34 cellular contexts compared by ENCODE assay signal in the genomic region with DNA sequence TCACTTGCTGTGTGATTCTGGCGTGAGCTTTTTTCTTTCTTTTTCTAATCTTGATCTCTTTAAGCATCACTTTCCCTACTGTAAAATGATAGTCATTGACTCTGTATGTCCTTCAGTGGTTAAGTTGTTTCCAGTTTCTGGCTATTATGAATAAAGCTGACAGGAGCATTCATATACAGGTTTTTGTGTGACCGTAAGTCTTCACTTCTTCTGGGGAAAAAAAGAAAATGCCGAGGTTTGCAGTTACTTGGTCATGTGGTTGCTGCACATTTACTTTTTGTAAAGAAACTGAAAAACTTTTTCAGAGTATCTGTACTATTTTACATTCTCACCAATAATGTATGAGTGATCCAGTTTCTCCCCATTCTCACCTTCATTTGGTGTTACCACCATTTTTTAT.
"Had no signal": no experiment of that assay in that cellular context is flagged by ENCODE, and none has a peak within 500 bp of the region (broad histone marks: within the 10 kb centered on the region; RNA-seq: fewer than 3 reads in every experiment).

No MANE protein-coding gene starts in this region.

- H3K27ac ChIP-seq: ascending aorta, cardiac muscle cell, VCaP had no signal

- H3K4me3 ChIP-seq: ascending aorta, cardiac muscle cell had no signal

- H3K36me3 ChIP-seq: ascending aorta, cardiac muscle cell had no signal

- H3K27me3 Mint-ChIP-seq: activated B cell treated with CpG ODN at 0.5 μM for 24 hours; activated CD4-positive, alpha-beta memory T cell treated with anti-CD3 and anti-CD28 coated beads for 36 hours; activated CD8-positive, alpha-beta T cell treated with anti-CD3 and anti-CD28 coated beads for 36 hours; activated naive CD4-positive, alpha-beta T cell treated with anti-CD3 and anti-CD28 coated beads, Interleukin-2, amount 10 ng/mL, durations not matched to agents 7 days and 5 days; activated naive CD4-positive, alpha-beta T cell treated with anti-CD3 and anti-CD28 coated beads, Interleukin-2, amount 50 U/mL, for 24 hours; activated naive CD8-positive, alpha-beta T cell; activated naive CD8-positive, alpha-beta T cell treated with anti-CD3 and anti-CD28 coated beads, Interleukin-2, amount 10 ng/mL, durations not matched to agents 7 days and 5 days; activated naive CD8-positive, alpha-beta T cell treated with anti-CD3 and anti-CD28 coated beads, Interleukin-2, amount 50 U/mL, for 24 hours; activated T-cell treated with anti-CD3 and anti-CD28 coated beads, Interleukin-2, amount 50 U/mL, for 24 hours; brain; central memory CD8-positive, alpha-beta T cell had no signal

- H3K9me3 Mint-ChIP-seq: activated B cell treated with CpG ODN at 0.5 μM for 24 hours; activated CD4-positive, alpha-beta memory T cell treated with anti-CD3 and anti-CD28 coated beads for 36 hours; activated CD8-positive, alpha-beta T cell treated with anti-CD3 and anti-CD28 coated beads for 36 hours; activated naive CD4-positive, alpha-beta T cell treated with anti-CD3 and anti-CD28 coated beads, Interleukin-2, amount 10 ng/mL, durations not matched to agents 7 days and 5 days; activated T-cell treated with anti-CD3 and anti-CD28 coated beads, Interleukin-2, amount 50 U/mL, for 24 hours; activated T-helper 2 cell treated with anti-CD3 and anti-CD28 coated beads, Interferon-gamma antibody, Interleukin-2, Interleukin-4, amounts not matched to agents 10 μg/mL and 5 μg/mL and 100 μg/mL, durations not matched to agents 14 hours and 24 hours and 36 hours; brain; central memory CD8-positive, alpha-beta T cell; T-helper 2 cell treated with Interferon-gamma antibody and Interleukin-4, amounts not matched to agents 5 μg/mL and 100 μg/mL, for 36 hours had no signal

- H3K4me1 ChIP-seq: ascending aorta had no signal

- ATAC-seq: activated CD8-positive, alpha-beta T cell treated with anti-CD3 and anti-CD28 coated beads for 36 hours; activated naive CD8-positive, alpha-beta T cell treated with anti-CD3 and anti-CD28 coated beads, Interleukin-2, amount 50 U/mL, for 24 hours had no signal

- DNase-seq: activated B cell treated with CpG ODN at 0.5 μM for 24 hours; activated CD4-positive, alpha-beta memory T cell treated with anti-CD3 and anti-CD28 coated beads for 36 hours; activated CD4-positive, alpha-beta T cell treated with anti-CD3 and anti-CD28 coated beads for 4 hours; activated CD4-positive, alpha-beta T cell treated with anti-CD3 and anti-CD28 coated beads, Interleukin-2, amount 10 ng/mL, durations not matched to agents 24 days and 14 days; activated CD4-positive, alpha-beta T cell treated with anti-CD3 and anti-CD28 coated beads, Interleukin-2, amount 50 U/mL, for 1 hour; activated CD4-positive, alpha-beta T cell treated with anti-CD3 and anti-CD28 coated beads, Interleukin-2, amount 50 U/mL, for 4 hours; activated CD4-positive, CD25-positive, alpha-beta regulatory T cell treated with anti-CD3 and anti-CD28 coated beads, Interleukin-2, amount 50 U/mL, for 72 hours; activated CD8-positive, alpha-beta memory T cell treated with anti-CD3 and anti-CD28 coated beads, Interleukin-2, amount 50 U/mL, for 48 hours; activated CD8-positive, alpha-beta T cell treated with anti-CD3 and anti-CD28 coated beads for 36 hours; activated effector memory CD4-positive, alpha-beta T cell treated with Interleukin-2 at 50 U/mL for 16 hours; activated gamma-delta T cell; activated naive CD4-positive, alpha-beta T cell treated with anti-CD3 and anti-CD28 coated beads, Interleukin-2, amount 10 ng/mL, durations not matched to agents 7 days and 5 days; activated naive CD4-positive, alpha-beta T cell treated with Interleukin-2 at 50 U/mL for 16 hours; activated naive CD8-positive, alpha-beta T cell treated with anti-CD3 and anti-CD28 coated beads, Interleukin-2, amount 10 ng/mL, durations not matched to agents 7 days and 5 days; activated naive CD8-positive, alpha-beta T cell treated with anti-CD3 and anti-CD28 coated beads, Interleukin-2, amount 50 U/mL, for 24 hours; activated T-cell treated with anti-CD3 and anti-CD28 coated beads, Interleukin-2, amount 50 U/mL, for 24 hours; activated T-cell treated with anti-CD3 and anti-CD28 coated beads, Interleukin-2, amount 50 U/mL, for 48 hours; amygdala; anterior cingulate cortex; caudate nucleus; cerebellar nuclear complex; T-helper 2 cell; T-helper 9 cell had no signal

- H3K9me3 ChIP-seq: ascending aorta had no signal

- H3K36me3 Mint-ChIP-seq: activated CD4-positive, alpha-beta memory T cell treated with anti-CD3 and anti-CD28 coated beads for 36 hours; activated naive CD4-positive, alpha-beta T cell treated with anti-CD3 and anti-CD28 coated beads, Interleukin-2, amount 10 ng/mL, durations not matched to agents 7 days and 5 days; activated naive CD4-positive, alpha-beta T cell treated with anti-CD3 and anti-CD28 coated beads, Interleukin-2, amount 50 U/mL, for 24 hours; activated naive CD8-positive, alpha-beta T cell; activated naive CD8-positive, alpha-beta T cell treated with anti-CD3 and anti-CD28 coated beads, Interleukin-2, amount 10 ng/mL, durations not matched to agents 7 days and 5 days; brain had no signal

- H3K27me3 ChIP-seq: ascending aorta, cardiac muscle cell had no signal

- H3K27ac Mint-ChIP-seq: activated B cell treated with CpG ODN at 0.5 μM for 24 hours; activated CD4-positive, alpha-beta memory T cell treated with anti-CD3 and anti-CD28 coated beads for 36 hours; activated CD4-positive, alpha-beta T cell treated with anti-CD3 and anti-CD28 coated beads, Interleukin-2, amount 10 ng/mL, durations not matched to agents 24 days and 14 days; activated CD8-positive, alpha-beta T cell treated with anti-CD3 and anti-CD28 coated beads for 36 hours; activated naive CD4-positive, alpha-beta T cell treated with anti-CD3 and anti-CD28 coated beads, Interleukin-2, amount 10 ng/mL, durations not matched to agents 7 days and 5 days; activated naive CD4-positive, alpha-beta T cell treated with anti-CD3 and anti-CD28 coated beads, Interleukin-2, amount 50 U/mL, for 24 hours; activated naive CD8-positive, alpha-beta T cell; activated naive CD8-positive, alpha-beta T cell treated with anti-CD3 and anti-CD28 coated beads, Interleukin-2, amount 10 ng/mL, durations not matched to agents 7 days and 5 days; activated naive CD8-positive, alpha-beta T cell treated with anti-CD3 and anti-CD28 coated beads, Interleukin-2, amount 50 U/mL, for 24 hours; activated T-cell treated with anti-CD3 and anti-CD28 coated beads, Interleukin-2, amount 50 U/mL, for 24 hours; activated T-helper 2 cell treated with anti-CD3 and anti-CD28 coated beads, Interferon-gamma antibody, Interleukin-2, Interleukin-4, amounts not matched to agents 10 μg/mL and 5 μg/mL and 100 μg/mL, durations not matched to agents 14 hours and 24 hours and 36 hours; brain; T-helper 2 cell treated with Interferon-gamma antibody and Interleukin-4, amounts not matched to agents 5 μg/mL and 100 μg/mL, for 36 hours had no signal

- H3K4me1 Mint-ChIP-seq: activated B cell treated with CpG ODN at 0.5 μM for 24 hours; activated CD4-positive, alpha-beta T cell treated with anti-CD3 and anti-CD28 coated beads, Interleukin-2, amount 10 ng/mL, durations not matched to agents 24 days and 14 days; activated naive CD4-positive, alpha-beta T cell treated with anti-CD3 and anti-CD28 coated beads, Interleukin-2, amount 10 ng/mL, durations not matched to agents 7 days and 5 days; activated naive CD4-positive, alpha-beta T cell treated with anti-CD3 and anti-CD28 coated beads, Interleukin-2, amount 50 U/mL, for 24 hours; activated naive CD8-positive, alpha-beta T cell treated with anti-CD3 and anti-CD28 coated beads, Interleukin-2, amount 10 ng/mL, durations not matched to agents 7 days and 5 days; activated naive CD8-positive, alpha-beta T cell treated with anti-CD3 and anti-CD28 coated beads, Interleukin-2, amount 50 U/mL, for 24 hours; brain; central memory CD8-positive, alpha-beta T cell had no signal

- FAIRE-seq: bronchial epithelial cell, TTC549 had no signal

- H3K4me3 Mint-ChIP-seq: activated B cell treated with CpG ODN at 0.5 μM for 24 hours; activated CD4-positive, alpha-beta memory T cell treated with anti-CD3 and anti-CD28 coated beads for 36 hours; activated CD4-positive, alpha-beta T cell treated with anti-CD3 and anti-CD28 coated beads, Interleukin-2, amount 10 ng/mL, durations not matched to agents 24 days and 14 days; activated CD8-positive, alpha-beta T cell treated with anti-CD3 and anti-CD28 coated beads for 36 hours; activated naive CD4-positive, alpha-beta T cell treated with anti-CD3 and anti-CD28 coated beads, Interleukin-2, amount 10 ng/mL, durations not matched to agents 7 days and 5 days; activated naive CD4-positive, alpha-beta T cell treated with anti-CD3 and anti-CD28 coated beads, Interleukin-2, amount 50 U/mL, for 24 hours; activated naive CD8-positive, alpha-beta T cell; activated naive CD8-positive, alpha-beta T cell treated with anti-CD3 and anti-CD28 coated beads, Interleukin-2, amount 10 ng/mL, durations not matched to agents 7 days and 5 days; activated naive CD8-positive, alpha-beta T cell treated with anti-CD3 and anti-CD28 coated beads, Interleukin-2, amount 50 U/mL, for 24 hours; activated T-cell treated with anti-CD3 and anti-CD28 coated beads, Interleukin-2, amount 50 U/mL, for 24 hours; brain; central memory CD8-positive, alpha-beta T cell; T-helper 2 cell treated with Interferon-gamma antibody and Interleukin-4, amounts not matched to agents 5 μg/mL and 100 μg/mL, for 36 hours had no signal
